Comparison of ENCODE assay signal across 14 cellular contexts in the genomic region with DNA sequence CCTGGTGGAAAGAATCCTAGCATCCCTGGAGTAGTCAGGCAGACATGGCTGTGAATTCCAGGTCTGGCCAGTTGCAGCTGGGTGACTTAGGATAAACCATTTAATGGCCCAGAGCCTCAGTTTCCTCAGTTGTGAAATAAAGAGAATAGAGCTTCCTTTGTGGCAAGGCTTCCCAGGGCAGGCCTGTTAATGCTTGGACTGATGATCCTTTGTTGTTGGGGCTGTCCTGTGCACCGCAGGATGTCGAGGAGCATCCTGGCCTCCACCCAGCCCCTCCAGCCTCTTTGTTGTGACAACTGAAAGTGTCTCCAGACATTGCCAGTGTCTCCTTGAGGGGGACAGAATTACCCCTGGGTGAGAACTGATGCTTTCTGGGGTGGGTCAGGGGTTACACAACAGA. TPM values are rescaled to one million over a fixed set of nuclear protein-coding genes. Genes with fewer than 3 reads are reported as not detected.
"Had no signal": no experiment of that assay in that cellular context is flagged by ENCODE, and none has a peak within 500 bp of the region (broad histone marks: within the 10 kb centered on the region; RNA-seq: fewer than 3 reads in every experiment).

No MANE protein-coding gene starts in this region.

- H3K36me3 Mint-ChIP-seq: activated naive CD4-positive, alpha-beta T cell treated with anti-CD3 and anti-CD28 coated beads, Interleukin-2, amount 50 U/mL, for 24 hours; natural killer cell had no signal

- H3K4me1 Mint-ChIP-seq: activated naive CD4-positive, alpha-beta T cell treated with anti-CD3 and anti-CD28 coated beads, Interleukin-2, amount 50 U/mL, for 24 hours; natural killer cell had no signal

- ATAC-seq: activated CD4-positive, CD25-positive, alpha-beta regulatory T cell treated with anti-CD3 and anti-CD28 coated beads, Interleukin-2, amount 50 U/mL, for 24 hours; gastrocnemius medialis; natural killer cell; stimulated activated naive CD8-positive, alpha-beta T cell treated with anti-CD3 and anti-CD28 coated beads, Interleukin-15, Interleukin-2, amounts not matched to agents 100 U/mL and 50 U/mL, for 24 hours had no signal

- H3K9me3 ChIP-seq: gastrocnemius medialis, mucosa of descending colon, SJSA1, tibial nerve had no signal

- H3K27ac Mint-ChIP-seq: activated naive CD4-positive, alpha-beta T cell treated with anti-CD3 and anti-CD28 coated beads, Interleukin-2, amount 50 U/mL, for 24 hours; natural killer cell had no signal

- H3K27me3 ChIP-seq: gastrocnemius medialis, SJSA1, tibial nerve had no signal

- H3K4me3 Mint-ChIP-seq: activated naive CD4-positive, alpha-beta T cell treated with anti-CD3 and anti-CD28 coated beads, Interleukin-2, amount 50 U/mL, for 24 hours; natural killer cell had no signal

- H3K27ac ChIP-seq: SJSA1 had no signal

- H3K27me3 Mint-ChIP-seq: activated naive CD4-positive, alpha-beta T cell treated with anti-CD3 and anti-CD28 coated beads, Interleukin-2, amount 50 U/mL, for 24 hours had no signal

- H3K4me3 ChIP-seq: gastrocnemius medialis, mucosa of descending colon, SJSA1, tibial nerve had no signal

- H3K4me1 ChIP-seq: SJSA1 had no signal

- DNase-seq: activated CD4-positive, alpha-beta T cell treated with anti-CD3 and anti-CD28 coated beads, Interleukin-2, amount 50 U/mL, for 4 hours; activated T-cell treated with anti-CD3 and anti-CD28 coated beads, Interleukin-2, amount 50 U/mL, for 1 hour; effector CD4-positive, alpha-beta T cell; gastrocnemius medialis; mammary epithelial cell; mucosa of descending colon; natural killer cell; stimulated activated CD4-positive, alpha-beta T cell treated with anti-CD3 and anti-CD28 coated beads, Interleukin-4, amount 100 ng/mL, for 1 hour; stimulated activated CD8-positive, alpha-beta memory T cell treated with anti-CD3 and anti-CD28 coated beads, Interleukin-4, amount 100 ng/mL, for 48 hours; stimulated activated naive CD8-positive, alpha-beta T cell treated with anti-CD3 and anti-CD28 coated beads, Interleukin-15, Interleukin-2, amounts not matched to agents 100 U/mL and 50 U/mL, for 24 hours had no signal

- H3K9me3 Mint-ChIP-seq: activated naive CD4-positive, alpha-beta T cell treated with anti-CD3 and anti-CD28 coated beads, Interleukin-2, amount 50 U/mL, for 24 hours; natural killer cell had no signal

RNA-seq across cellular contexts. Expression of a gene that starts 16.3 kb away (rescaled TPM):
- total RNA-seq: mammary epithelial cell, SJSA1 had no signal
- polyA plus RNA-seq: mammary epithelial cell had no signal
